In genomic region chr10:69179743-69180524, GRCh38 we compare ENCODE assay signal across 1 cellular context.
TF ChIP-seq lines count a peak whose summit lies in the region.

Gene SUPV3L1 (plus strand): TSS chr10:69180234. CDS start chr10:69180292, 58 bp downstream.

TF ChIP-seq in K562, 482 proteins besides CTCF, POLR2A, EP300 and RAD21 (continued from another document and continues in another):
- TF ChIP-seq ZNF407 (IDR thresholded peaks at IDR 0.05; ENCODE audit: low read depth) (no peak), ZNF311 (CRISPR knock-in tag; IDR thresholded peaks at IDR 0.05) (peak; percentile 21; the same call in 1 of the 2 replicates), ZBTB9 (CRISPR knock-in tag; IDR thresholded peaks at IDR 0.05) (0 out of 2 replicates have a peak, but pooled peaks have one; percentile 64), ARNT (IDR thresholded peaks at IDR 0.05) (peak; percentile 88 to 98), DDX20 (tag; IDR thresholded peaks at IDR 0.05; ENCODE audit: low read depth) (0 out of 2 replicates have a peak, but pooled peaks have one; percentile 35), HDAC1 (IDR thresholded peaks at IDR 0.05) (peak; percentile 78 to 100), SLC30A9 (CRISPR knock-in tag; IDR thresholded peaks at IDR 0.05) (no peak), RBM39 (optimal IDR thresholded peaks at IDR 0.05; ENCODE audit: low read depth, low read length) (peak; percentile 46), MTA2 (IDR thresholded peaks at IDR 0.05; ENCODE audit: low read depth) (0 out of 2 replicates have a peak, but pooled peaks have one; percentile 7), SMARCB1 (IDR thresholded peaks at IDR 0.05; ENCODE audit: insufficient read length, low read depth) (no peak), NCOA1 (IDR thresholded peaks at IDR 0.05; ENCODE audit: low read depth) (no peak), ZNF212 (CRISPR knock-in tag; IDR thresholded peaks at IDR 0.05) (no peak), ZSCAN32 (CRISPR knock-in tag; IDR thresholded peaks at IDR 0.05) (0 out of 2 replicates have a peak, but pooled peaks have one; percentile 8), STAT5A (IDR thresholded peaks at IDR 0.05; ENCODE audit: borderline replicate concordance, low read length) (0 out of 2 replicates have a peak, but pooled peaks have one; percentile 33), ZNF134 (CRISPR knock-in tag; conservative IDR thresholded peaks at IDR 0.05) (no peak), ZNF583 (CRISPR knock-in tag; IDR thresholded peaks at IDR 0.05) (no peak), SNRNP70 (optimal IDR thresholded peaks at IDR 0.05; ENCODE audit: low read depth, low read length) (no peak), CHD4 (IDR thresholded peaks at IDR 0.05; ENCODE audit: insufficient read depth, insufficient replicate concordance, low read depth, low read length, poor library complexity, severe bottlenecking) (no peak)
- TF ChIP-seq, protein P1, sequence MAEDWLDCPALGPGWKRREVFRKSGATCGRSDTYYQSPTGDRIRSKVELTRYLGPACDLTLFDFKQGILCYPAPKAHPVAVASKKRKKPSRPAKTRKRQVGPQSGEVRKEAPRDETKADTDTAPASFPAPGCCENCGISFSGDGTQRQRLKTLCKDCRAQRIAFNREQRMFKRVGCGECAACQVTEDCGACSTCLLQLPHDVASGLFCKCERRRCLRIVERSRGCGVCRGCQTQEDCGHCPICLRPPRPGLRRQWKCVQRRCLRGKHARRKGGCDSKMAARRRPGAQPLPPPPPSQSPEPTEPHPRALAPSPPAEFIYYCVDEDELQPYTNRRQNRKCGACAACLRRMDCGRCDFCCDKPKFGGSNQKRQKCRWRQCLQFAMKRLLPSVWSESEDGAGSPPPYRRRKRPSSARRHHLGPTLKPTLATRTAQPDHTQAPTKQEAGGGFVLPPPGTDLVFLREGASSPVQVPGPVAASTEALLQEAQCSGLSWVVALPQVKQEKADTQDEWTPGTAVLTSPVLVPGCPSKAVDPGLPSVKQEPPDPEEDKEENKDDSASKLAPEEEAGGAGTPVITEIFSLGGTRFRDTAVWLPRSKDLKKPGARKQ (CRISPR knock-in tag; IDR thresholded peaks at IDR 0.05), result no peak
- TF ChIP-seq, protein P2, sequence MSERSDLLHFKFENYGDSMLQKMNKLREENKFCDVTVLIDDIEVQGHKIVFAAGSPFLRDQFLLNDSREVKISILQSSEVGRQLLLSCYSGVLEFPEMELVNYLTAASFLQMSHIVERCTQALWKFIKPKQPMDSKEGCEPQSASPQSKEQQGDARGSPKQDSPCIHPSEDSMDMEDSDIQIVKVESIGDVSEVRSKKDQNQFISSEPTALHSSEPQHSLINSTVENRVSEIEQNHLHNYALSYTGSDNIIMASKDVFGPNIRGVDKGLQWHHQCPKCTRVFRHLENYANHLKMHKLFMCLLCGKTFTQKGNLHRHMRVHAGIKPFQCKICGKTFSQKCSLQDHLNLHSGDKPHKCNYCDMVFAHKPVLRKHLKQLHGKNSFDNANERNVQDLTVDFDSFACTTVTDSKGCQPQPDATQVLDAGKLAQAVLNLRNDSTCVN (CRISPR knock-in tag; IDR thresholded peaks at IDR 0.05), result peak; percentile 54; the same call in 1 of the 2 replicates
- TF ChIP-seq, protein P3, sequence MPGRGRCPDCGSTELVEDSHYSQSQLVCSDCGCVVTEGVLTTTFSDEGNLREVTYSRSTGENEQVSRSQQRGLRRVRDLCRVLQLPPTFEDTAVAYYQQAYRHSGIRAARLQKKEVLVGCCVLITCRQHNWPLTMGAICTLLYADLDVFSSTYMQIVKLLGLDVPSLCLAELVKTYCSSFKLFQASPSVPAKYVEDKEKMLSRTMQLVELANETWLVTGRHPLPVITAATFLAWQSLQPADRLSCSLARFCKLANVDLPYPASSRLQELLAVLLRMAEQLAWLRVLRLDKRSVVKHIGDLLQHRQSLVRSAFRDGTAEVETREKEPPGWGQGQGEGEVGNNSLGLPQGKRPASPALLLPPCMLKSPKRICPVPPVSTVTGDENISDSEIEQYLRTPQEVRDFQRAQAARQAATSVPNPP (IDR thresholded peaks at IDR 0.05; ENCODE audit: borderline replicate concordance, insufficient read depth, insufficient read length), result no peak
- TF ChIP-seq, protein P4, sequence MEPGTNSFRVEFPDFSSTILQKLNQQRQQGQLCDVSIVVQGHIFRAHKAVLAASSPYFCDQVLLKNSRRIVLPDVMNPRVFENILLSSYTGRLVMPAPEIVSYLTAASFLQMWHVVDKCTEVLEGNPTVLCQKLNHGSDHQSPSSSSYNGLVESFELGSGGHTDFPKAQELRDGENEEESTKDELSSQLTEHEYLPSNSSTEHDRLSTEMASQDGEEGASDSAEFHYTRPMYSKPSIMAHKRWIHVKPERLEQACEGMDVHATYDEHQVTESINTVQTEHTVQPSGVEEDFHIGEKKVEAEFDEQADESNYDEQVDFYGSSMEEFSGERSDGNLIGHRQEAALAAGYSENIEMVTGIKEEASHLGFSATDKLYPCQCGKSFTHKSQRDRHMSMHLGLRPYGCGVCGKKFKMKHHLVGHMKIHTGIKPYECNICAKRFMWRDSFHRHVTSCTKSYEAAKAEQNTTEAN (CRISPR knock-in tag; IDR thresholded peaks at IDR 0.05), result peak; percentile 70; the same call in 1 of the 2 replicates
- TF ChIP-seq, protein P5, sequence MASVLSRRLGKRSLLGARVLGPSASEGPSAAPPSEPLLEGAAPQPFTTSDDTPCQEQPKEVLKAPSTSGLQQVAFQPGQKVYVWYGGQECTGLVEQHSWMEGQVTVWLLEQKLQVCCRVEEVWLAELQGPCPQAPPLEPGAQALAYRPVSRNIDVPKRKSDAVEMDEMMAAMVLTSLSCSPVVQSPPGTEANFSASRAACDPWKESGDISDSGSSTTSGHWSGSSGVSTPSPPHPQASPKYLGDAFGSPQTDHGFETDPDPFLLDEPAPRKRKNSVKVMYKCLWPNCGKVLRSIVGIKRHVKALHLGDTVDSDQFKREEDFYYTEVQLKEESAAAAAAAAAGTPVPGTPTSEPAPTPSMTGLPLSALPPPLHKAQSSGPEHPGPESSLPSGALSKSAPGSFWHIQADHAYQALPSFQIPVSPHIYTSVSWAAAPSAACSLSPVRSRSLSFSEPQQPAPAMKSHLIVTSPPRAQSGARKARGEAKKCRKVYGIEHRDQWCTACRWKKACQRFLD (CRISPR knock-in tag; IDR thresholded peaks at IDR 0.05), result 0 out of 2 replicates have a peak, but pooled peaks have one; percentile 90
